22 cellular contexts compared by ENCODE assay signal in genomic region chr9:21875893-21876292, GRCh38.
A peak's percentile ranks its signal among the peaks of the same experiment; 100 is the strongest.
DNase-seq lines count a peak whose midpoint lies in the region; ATAC-seq, FAIRE-seq and TF ChIP-seq lines count a peak whose summit lies in the region.
"Had no signal": no experiment of that assay in that cellular context is flagged by ENCODE, and none has a peak within 500 bp of the region (broad histone marks: within the 10 kb centered on the region; RNA-seq: fewer than 3 reads in every experiment).

No MANE protein-coding gene starts in this region.

- no peak for DNase-seq in activated T-cell treated with anti-CD3 and anti-CD28 coated beads, Interleukin-2, amount 50 U/mL, for 24 hours
- DNase-seq in activated T-cell treated with anti-CD3 and anti-CD28 coated beads for 4 hours (no peak), prostate gland (ENCODE audit: low spot score) (no peak), SW 1271 (lab: John Stamatoyannopoulos, UW) (no peak), NCI-H2227 (lab: John Stamatoyannopoulos, UW; ENCODE audit: unreplicated experiment) (no peak)
- DNase-seq: AML-193; Caco-2; CD4-positive, alpha-beta T cell; DMS153; DMS79; GF-D8; GOT3; H7; HFFc6; IMR-90 had no signal

- H3K4me1 Mint-ChIP-seq in activated T-cell treated with anti-CD3 and anti-CD28 coated beads, Interleukin-2, amount 50 U/mL, for 24 hours (ENCODE audit: low read depth): peaks cover 6% of the 10 kb centered on the region

- no peaks in the 10 kb centered on the region for H3K4me1 ChIP-seq in prostate gland (replicated peaks)
- H3K4me1 ChIP-seq: A549, Caco-2 had no signal

- H3K27ac Mint-ChIP-seq in activated T-cell treated with anti-CD3 and anti-CD28 coated beads, Interleukin-2, amount 50 U/mL, for 24 hours: peak overlapping the region; percentile 9
- H3K27ac Mint-ChIP-seq: CD4-positive, alpha-beta T cell; HFFc6 had no signal

- no peak overlapping the region for H3K27ac ChIP-seq in prostate gland
- H3K27ac ChIP-seq: 22Rv1, A549, C4-2B had no signal

- WGBS in prostate gland: 99% methylated on average over 4 of the region's 4 CpGs

- H3K9me3 ChIP-seq in prostate gland: no peaks in the 10 kb centered on the region
- H3K9me3 ChIP-seq: A549, Caco-2 had no signal

- ATAC-seq in HG02938 (IDR thresholded peaks at IDR 0.05; ENCODE audit: unreplicated experiment): peak; percentile 59
- ATAC-seq: A549, HCT116 had no signal

- intact Hi-C loops in prostate gland (cut with DNase I): no loop called here

- H3K9me3 Mint-ChIP-seq in activated T-cell treated with anti-CD3 and anti-CD28 coated beads, Interleukin-2, amount 50 U/mL, for 24 hours: peaks cover 41% of the 10 kb centered on the region

- no peaks in the 10 kb centered on the region for H3K27me3 ChIP-seq in prostate gland (replicated peaks; ENCODE audit: insufficient read depth)

- no peaks in the 10 kb centered on the region for H3K36me3 ChIP-seq in prostate gland

- no peaks in the 10 kb centered on the region for H3K27me3 Mint-ChIP-seq in activated T-cell treated with anti-CD3 and anti-CD28 coated beads, Interleukin-2, amount 50 U/mL, for 24 hours
- H3K27me3 Mint-ChIP-seq: CD4-positive, alpha-beta T cell had no signal

- FAIRE-seq in islet of Langerhans (lab: Jason Lieb, UNC): peak; percentile 51
- FAIRE-seq: A549, HTR-8/SVneo had no signal

- peaks cover 87% of the 10 kb centered on the region for H3K36me3 Mint-ChIP-seq in activated T-cell treated with anti-CD3 and anti-CD28 coated beads, Interleukin-2, amount 50 U/mL, for 24 hours (ENCODE audit: low read depth)

- no peak overlapping the region for H3K4me3 ChIP-seq in prostate gland
- H3K4me3 ChIP-seq: A549 had no signal

- no peak for TF ChIP-seq POLR2A in prostate gland (IDR thresholded peaks at IDR 0.05)

- no peak for TF ChIP-seq CTCF in prostate gland (IDR thresholded peaks at IDR 0.05)

- no peak overlapping the region for H3K4me3 Mint-ChIP-seq in activated T-cell treated with anti-CD3 and anti-CD28 coated beads, Interleukin-2, amount 50 U/mL, for 24 hours
- H3K4me3 Mint-ChIP-seq: CD4-positive, alpha-beta T cell; HFFc6 had no signal
